8 cellular contexts compared by ENCODE assay signal in the genomic region with DNA sequence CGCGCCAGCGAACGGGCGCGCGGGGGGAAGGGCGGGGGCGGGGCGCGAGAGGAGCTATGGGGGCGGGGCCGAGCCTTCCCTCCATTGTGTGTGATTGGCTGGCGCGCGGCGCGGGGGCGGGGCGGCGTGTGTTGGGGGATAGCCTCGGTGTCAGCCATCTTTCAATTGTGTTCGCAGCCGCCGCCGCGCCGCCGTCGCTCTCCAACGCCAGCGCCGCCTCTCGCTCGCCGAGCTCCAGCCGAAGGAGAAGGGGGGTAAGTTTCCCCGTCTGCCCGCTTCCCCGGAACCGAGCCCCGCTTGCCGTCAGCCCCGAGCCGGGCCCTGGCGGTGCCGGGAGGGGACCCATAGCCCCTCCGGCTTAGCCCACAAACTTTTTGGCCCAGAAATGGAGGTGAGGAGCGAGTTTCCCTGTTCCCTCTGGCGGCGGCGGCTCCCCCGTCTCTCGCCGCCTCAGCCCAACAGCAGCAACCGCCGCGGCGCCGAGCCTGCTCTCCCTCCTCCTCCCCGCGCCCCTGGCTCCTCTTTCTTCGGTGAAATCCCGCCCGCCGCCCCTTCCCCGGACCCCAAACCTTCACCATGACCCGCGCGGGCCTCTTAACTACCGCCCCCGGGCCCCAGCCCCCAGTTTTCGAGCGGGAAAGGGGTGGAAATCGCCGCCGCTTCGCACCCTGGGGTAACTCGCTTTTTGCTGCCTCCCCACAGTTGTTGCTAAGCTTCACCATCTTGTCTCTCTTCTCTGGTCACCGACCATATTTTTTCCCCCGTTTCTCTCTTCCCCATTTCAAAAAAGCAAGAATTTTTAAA. TPM values are rescaled to one million over a fixed set of nuclear protein-coding genes. Genes with fewer than 3 reads are reported as not detected.
A peak's percentile ranks its signal among the peaks of the same experiment; 100 is the strongest.
DNase-seq lines count a peak whose midpoint lies in the region; ATAC-seq and TF ChIP-seq lines count a peak whose summit lies in the region.

A gene (plus strand): TSS at position 159 of the 804 bp plus-strand sequence. CDS start 1,636 bp downstream, outside the sequence.

- H3K4me3 ChIP-seq in right atrium auricular region (peak within 1 kb of the TSS; percentile 75 to 81), uterus (peak within 1 kb of the TSS; percentile 86 to 91)

- H3K36me3 ChIP-seq in right atrium auricular region (peaks cover 13% of the 10 kb centered on the region), uterus (no peaks in the 10 kb centered on the region)

- ATAC-seq in GM18502 (IDR thresholded peaks at IDR 0.05; ENCODE audit: poor library complexity, unreplicated experiment) (peak; percentile 76), HG02943 (IDR thresholded peaks at IDR 0.05; ENCODE audit: low read depth, unreplicated experiment) (peak; percentile 82)

- H3K27me3 ChIP-seq in right atrium auricular region: no peaks in the 10 kb centered on the region
- no peaks in the 10 kb centered on the region for H3K27me3 ChIP-seq in uterus

- TF ChIP-seq CTCF in right atrium auricular region (IDR thresholded peaks at IDR 0.05) (peak in 1 of 2 donors; percentile 13), uterus (IDR thresholded peaks at IDR 0.05) (peak in 2 of 4 experiments; percentile 32 to 33)

- DNase-seq in NCI-H187 treated with DMSO at 0.1 percent for 48 hours (lab: John Stamatoyannopoulos, UW): peak; percentile 25
- DNase-seq in T-helper 2 cell: peak; percentile 96 to 98 (median 97)
- DNase-seq in right atrium auricular region (ENCODE audit: low spot score): peak; percentile 98
- peak; percentile 96 for DNase-seq in putamen (ENCODE audit: low spot score)
- DNase-seq in uterus: peak; percentile 99

- peak within 1 kb of the TSS; percentile 98 for H3K27ac ChIP-seq in angular gyrus (ENCODE audit: low read depth, low read length)
- H3K27ac ChIP-seq in right atrium auricular region: peak within 1 kb of the TSS; percentile 94 to 99
- H3K27ac ChIP-seq in uterus: peak within 1 kb of the TSS; percentile 98 to 99

- intact Hi-C loops in uterus (cut with DNase I; ENCODE audit: low total_unique reads): loop anchor here (5.0 kb wide), 1 partner anchor 65 kb away; a partner anchor contains a TSS

- H3K9me3 ChIP-seq in right atrium auricular region: no peaks in the 10 kb centered on the region
- no peaks in the 10 kb centered on the region for H3K9me3 ChIP-seq in uterus

- peak; percentile 95 to 99 for TF ChIP-seq POLR2A in uterus (IDR thresholded peaks at IDR 0.05)

- peaks cover 0 to 42% of the 10 kb centered on the region in 2 donors for H3K4me1 ChIP-seq in right atrium auricular region
- H3K4me1 ChIP-seq in uterus: peaks cover 4 to 11% of the 10 kb centered on the region in 2 donors

RNA-seq across cellular contexts. Expression of the gene that starts here (rescaled TPM):
- 100 to 1,000 TPM; 244 to 279 TPM for total RNA-seq in right atrium auricular region
- total RNA-seq in uterus: 100 to 1,000 TPM; 261 to 572 (median 348) TPM

Comparison
In these comparisons a context has a peak if more than half of its experiments do, and no peak if none do; other contexts are left out.
1. Peak in every context shown above with its lines: DNase-seq, ATAC-seq, H3K4me3 ChIP-seq and H3K27ac ChIP-seq.
2. DNase-seq: peak in every context shown above with its lines; median percentile 99 in uterus; 98 in right atrium auricular region; 97 in T-helper 2 cell; 96 in putamen; 25 in NCI-H187 treated with DMSO at 0.1 percent for 48 hours.